Comparison of ENCODE assay signal across 17 cellular contexts in the genomic region with DNA sequence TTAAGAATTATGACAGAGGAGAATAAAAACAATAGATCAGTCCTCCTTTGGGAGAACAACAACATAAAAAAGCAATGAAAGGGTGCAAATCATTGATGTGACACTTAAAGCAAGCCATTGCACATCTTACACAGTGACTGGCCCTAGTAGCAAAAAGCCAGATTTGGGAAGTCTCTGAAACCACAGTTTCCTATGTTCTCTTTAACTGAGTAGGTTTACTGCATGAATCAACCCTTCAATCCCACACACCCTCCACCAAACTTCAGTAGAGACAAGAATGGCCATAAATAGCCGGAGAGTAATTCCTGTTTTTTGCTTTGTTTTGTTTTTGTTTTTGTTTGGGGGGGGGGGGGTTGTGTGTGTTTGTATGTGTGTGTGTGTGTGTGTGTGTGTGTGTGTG.
DNase-seq lines count a peak whose midpoint lies in the region; ATAC-seq lines count a peak whose summit lies in the region.
"Had no signal": no experiment of that assay in that cellular context is flagged by ENCODE, and none has a peak within 500 bp of the region (broad histone marks: within the 10 kb centered on the region; RNA-seq: fewer than 3 reads in every experiment).

No MANE protein-coding gene starts in this region.

- no peaks in the 10 kb centered on the region for H3K4me1 ChIP-seq in SJCRH30
- H3K4me1 ChIP-seq: SJSA1 had no signal

- in situ Hi-C loops in KBM-7 (cut with MboI; ENCODE audit: low pct_unique_long_range_greater_than_20kb, low sequenced_read_pairs) = no loop called here

- no peak overlapping the region for H3K4me3 ChIP-seq in SJCRH30
- H3K4me3 ChIP-seq: SJSA1 had no signal

- H3K27ac ChIP-seq in SJCRH30 = no peak overlapping the region
- H3K27ac ChIP-seq: SJSA1 had no signal

- no peaks in the 10 kb centered on the region for H3K36me3 ChIP-seq in SJCRH30
- H3K36me3 ChIP-seq: SJSA1 had no signal

- ATAC-seq in HG03520 (IDR thresholded peaks at IDR 0.05; ENCODE audit: unreplicated experiment) = no peak

- no peaks in the 10 kb centered on the region for H3K27me3 ChIP-seq in SJCRH30
- H3K27me3 ChIP-seq: SJSA1 had no signal

- DNase-seq in KBM-7 = peak; percentile 7
- peak; percentile 92 for DNase-seq in MV-4-11 (lab: John Stamatoyannopoulos, UW)
- DNase-seq in RPMI7951 (ENCODE audit: low read depth) = peak; percentile 28
- DNase-seq in iris pigment epithelial cell (ENCODE audit: low read depth) = peak; percentile 49
- DNase-seq in SJCRH30 = no peak
- no peak for DNase-seq in activated gamma-delta T cell treated with Interleukin-2 at 50 U/mL for 16 hours
- no peak for DNase-seq in activated CD4-positive, CD25-positive, alpha-beta regulatory T cell (lab: John Stamatoyannopoulos, UW)
- DNase-seq: Calu3; CD4-positive, alpha-beta memory T cell; DMS53; Karpas-422; NCI-H1105; NCI-H187; NCI-H526 treated with DMSO at 0.1 percent for 48 hours; RPMI8226 had no signal

- H3K9me3 ChIP-seq in SJCRH30 (replicated peaks) = no peaks in the 10 kb centered on the region
- H3K9me3 ChIP-seq: SJSA1 had no signal

Comparison
In these comparisons a context has a peak if more than half of its experiments do, and no peak if none do; other contexts are left out.
1. DNase-seq: peak in KBM-7 (single experiment), MV-4-11 (single experiment), RPMI7951 (single experiment) and iris pigment epithelial cell (single experiment); none in SJCRH30 (0 of 2), activated gamma-delta T cell treated with Interleukin-2 at 50 U/mL for 16 hours (single experiment) and activated CD4-positive, CD25-positive, alpha-beta regulatory T cell (0 of 4).